In genomic region chr13:102707465-102707864, GRCh38 we compare ENCODE assay signal across 10 cellular contexts. TPM values are rescaled to one million over a fixed set of nuclear protein-coding genes. Genes with fewer than 3 reads are reported as not detected.
A peak's percentile ranks its signal among the peaks of the same experiment; 100 is the strongest.
DNase-seq lines count a peak whose midpoint lies in the region; ATAC-seq and TF ChIP-seq lines count a peak whose summit lies in the region.
"Had no signal": no experiment of that assay in that cellular context is flagged by ENCODE, and none has a peak within 500 bp of the region (broad histone marks: within the 10 kb centered on the region; RNA-seq: fewer than 3 reads in every experiment).

No MANE protein-coding gene starts in this region.

- H3K4me1 ChIP-seq in ACC112 (ENCODE audit: control insufficient read depth, insufficient read depth, low read length, unreplicated experiment) (peaks cover 41% of the 10 kb centered on the region), hepatocyte (ENCODE audit: insufficient read depth) (peaks cover 5% of the 10 kb centered on the region), mesendoderm (ENCODE audit: control insufficient read depth, low read depth, low read length) (no peaks in the 10 kb centered on the region)

- H3K27ac ChIP-seq in ACC112 (ENCODE audit: low read depth, low read length) (peak overlapping the region; percentile 51), hepatocyte (no peak overlapping the region), WERI-Rb-1 (no peak overlapping the region), mesendoderm (ENCODE audit: low read depth, low read length) (no peak overlapping the region)

- H4K20me1 ChIP-seq in hepatocyte (ENCODE audit: insufficient read depth, poor library complexity, severe bottlenecking) = no peaks in the 10 kb centered on the region

- ATAC-seq in GM21723 (IDR thresholded peaks at IDR 0.05; ENCODE audit: unreplicated experiment) = no peak
- ATAC-seq in HG03159 (IDR thresholded peaks at IDR 0.05; ENCODE audit: unreplicated experiment) = no peak

- peak overlapping the region; percentile 47 for H3K4me2 ChIP-seq in hepatocyte
- H3K4me2 ChIP-seq in mesendoderm (ENCODE audit: low read length) = no peak overlapping the region

- H2BK15ac ChIP-seq in mesendoderm (replicated peaks; ENCODE audit: low read depth) = no peak overlapping the region

- H3K4me3 ChIP-seq in ACC112 (ENCODE audit: low read depth, low read length) = peak overlapping the region; percentile 35; the same call in 1 of the 2 replicates
- no peak overlapping the region for H3K4me3 ChIP-seq in hepatocyte
- H3K4me3 ChIP-seq in WERI-Rb-1 (ENCODE audit: low read depth, low read length) = no peak overlapping the region
- no peak overlapping the region for H3K4me3 ChIP-seq in mesendoderm (ENCODE audit: low read length)

- H3K79me1 ChIP-seq in mesendoderm (ENCODE audit: low read length) = no peaks in the 10 kb centered on the region

- H2BK5ac ChIP-seq in mesendoderm (ENCODE audit: low read length) = no peak overlapping the region

- H3K9me3 ChIP-seq in hepatocyte (ENCODE audit: low read depth) (no peaks in the 10 kb centered on the region), WERI-Rb-1 (ENCODE audit: severe bottlenecking) (no peaks in the 10 kb centered on the region)

- H3K27me3 ChIP-seq in ACC112 (ENCODE audit: insufficient read depth, low read length) = no peaks in the 10 kb centered on the region
- no peaks in the 10 kb centered on the region for H3K27me3 ChIP-seq in hepatocyte
- H3K27me3 ChIP-seq in WERI-Rb-1 (ENCODE audit: insufficient read depth, low read depth, severe bottlenecking) = no peaks in the 10 kb centered on the region
- H3K27me3 ChIP-seq in mesendoderm (ENCODE audit: insufficient read depth, low read length, poor library complexity) = no peaks in the 10 kb centered on the region

- H4K8ac ChIP-seq in mesendoderm (ENCODE audit: low read depth, low read length) = no peak overlapping the region

- no peak overlapping the region for H3K23ac ChIP-seq in mesendoderm (ENCODE audit: low read length)

- no peaks in the 10 kb centered on the region for H3K9me2 ChIP-seq in hepatocyte (replicated peaks; ENCODE audit: insufficient read depth)

- no peak overlapping the region for H3K56ac ChIP-seq in mesendoderm (ENCODE audit: low read length)

- H3K18ac ChIP-seq in mesendoderm (ENCODE audit: low read length) = no peak overlapping the region

- 23% methylated on average over 4 of the region's 4 CpGs for WGBS in hepatocyte (ENCODE audit: low lambda C conversion rate, missing lambda C conversion rate)
- no CpG with 5 or more reads among the region's 4 CpGs for WGBS in mesendoderm (ENCODE audit: extremely low coverage, insufficient coverage, low lambda C conversion rate)

- no peak overlapping the region for H3K4ac ChIP-seq in mesendoderm (ENCODE audit: low read depth, low read length)

- H2AK5ac ChIP-seq in mesendoderm (ENCODE audit: low read length) = no peak overlapping the region

- no peak for TF ChIP-seq CTCF in hepatocyte (IDR thresholded peaks at IDR 0.05; ENCODE audit: poor library complexity)
- TF ChIP-seq CTCF in WERI-Rb-1 (IDR thresholded peaks at IDR 0.05; ENCODE audit: low read depth, low read length) = no peak

- DNase-seq in HS-5 (ENCODE audit: low read depth) (peak; percentile 71), SW480 (ENCODE audit: low spot score) (peak; percentile 66), hepatocyte (ENCODE audit: low spot score) (no peak), WERI-Rb-1 (no peak), mesendoderm (no peak)
- DNase-seq: Calu3, cerebellar nuclear complex had no signal

- H3K36me3 ChIP-seq in ACC112 (ENCODE audit: insufficient read depth, low read length) (no peaks in the 10 kb centered on the region), hepatocyte (replicated peaks; ENCODE audit: insufficient read depth, low read depth) (no peaks in the 10 kb centered on the region), WERI-Rb-1 (no peaks in the 10 kb centered on the region), mesendoderm (ENCODE audit: control insufficient read depth, insufficient read depth, low read length) (no peaks in the 10 kb centered on the region)

- H3K79me2 ChIP-seq in ACC112 (ENCODE audit: control insufficient read depth, insufficient read depth, low read length, unreplicated experiment) (no peaks in the 10 kb centered on the region), hepatocyte (no peaks in the 10 kb centered on the region), mesendoderm (ENCODE audit: control insufficient read depth, insufficient read depth, low read length) (no peaks in the 10 kb centered on the region)

- no peak overlapping the region for H4K5ac ChIP-seq in mesendoderm (ENCODE audit: low read length)

- H2AFZ ChIP-seq in ACC112 (ENCODE audit: low read length, unreplicated experiment) (no peak overlapping the region), hepatocyte (no peak overlapping the region)

- no peak overlapping the region for H3K9ac ChIP-seq in mesendoderm (ENCODE audit: low read length)

- no peak overlapping the region for H2BK120ac ChIP-seq in mesendoderm (ENCODE audit: low read depth, low read length)

RNA-seq across cellular contexts. Expression of gene METTL21C, which starts 12.6 kb away (rescaled TPM):
- not detected in 2 replicates for total RNA-seq in hepatocyte
- 0.43 TPM in 1 of 2 replicates, not detected in the other for polyA plus RNA-seq in hepatocyte
- not detected for polyA plus RNA-seq in mesendoderm (2013, experiment 1 of 2)
- polyA plus RNA-seq in mesendoderm (2013, experiment 2 of 2) = not detected
- total RNA-seq: Calu3 had no signal

Comparison
In these comparisons a context has a peak if more than half of its experiments do, and no peak if none do; other contexts are left out.
1. DNase-seq: peak in HS-5 (single experiment) and SW480 (single experiment); none in hepatocyte (single experiment), WERI-Rb-1 (single experiment) and mesendoderm (single experiment).